2 cellular contexts compared by ENCODE assay signal in genomic region chr16:70529051-70529777, GRCh38.
TF ChIP-seq lines count a peak whose summit lies in the region.

No MANE protein-coding gene starts in this region.

TF ChIP-seq in K562, 482 proteins besides CTCF, POLR2A, EP300 and RAD21:
- TF ChIP-seq ZNF561 (CRISPR knock-in tag; conservative IDR thresholded peaks at IDR 0.05) (no peak), FOSL1 (tag; conservative IDR thresholded peaks at IDR 0.05) (0 out of 2 replicates have a peak, but pooled peaks have one; percentile 21), ARID3A (IDR thresholded peaks at IDR 0.05; ENCODE audit: borderline replicate concordance, low read depth, low read length) (peak; percentile 97), ATF3 (IDR thresholded peaks at IDR 0.05) (peak; percentile 41; the same call in 1 of the 2 replicates), ATF3 (CRISPR knock-in tag; conservative IDR thresholded peaks at IDR 0.05) (no peak)

TF ChIP-seq in liver, 16 proteins besides CTCF, POLR2A, EP300 and RAD21:
- TF ChIP-seq JUND (IDR thresholded peaks at IDR 0.05) (no peak), EGR1 (IDR thresholded peaks at IDR 0.05; ENCODE audit: low read depth in 2 of 2) (no peak), SP1 (IDR thresholded peaks at IDR 0.05) (no peak), NR2F2 (IDR thresholded peaks at IDR 0.05) (no peak), MAX (IDR thresholded peaks at IDR 0.05) (no peak), HNF4A (conservative IDR thresholded peaks at IDR 0.05) (no peak), FOXA2 (IDR thresholded peaks at IDR 0.05) (no peak), HNF4G (IDR thresholded peaks at IDR 0.05) (no peak), GABPA (IDR thresholded peaks at IDR 0.05 in 1 of 2, conservative IDR thresholded peaks at IDR 0.05 in 1 of 2) (no peak)
